ENCODE assay signal across 8 cellular contexts in genomic region chr11:107457558-107458271, GRCh38. TPM values are rescaled to one million over a fixed set of nuclear protein-coding genes. Genes with fewer than 3 reads are reported as not detected.
DNase-seq lines count a peak whose midpoint lies in the region; ATAC-seq, FAIRE-seq and TF ChIP-seq lines count a peak whose summit lies in the region.

Gene CWF19L2 (minus strand): TSS chr11:107457825. CDS start chr11:107457816, 9 bp downstream.

- H3K36me3 ChIP-seq in HepG2 (replicated peaks in 1 of 2; ENCODE audit: control insufficient read depth in 1 of 2, insufficient read depth in 2 of 2, low read length in 2 of 2), result peaks cover 7 to 19% of the 10 kb centered on the region in 2 experiments; a peak in 4 of 5 replicates

- H4K20me1 ChIP-seq in HepG2 (ENCODE audit: insufficient read depth, low read length), result no peaks in the 10 kb centered on the region

- H3K9me3 ChIP-seq in HepG2 (ENCODE audit: low read length), result no peaks in the 10 kb centered on the region

- peak; percentile 17; the same call in 1 of the 2 replicates for TF ChIP-seq RAD21 in HepG2 (CRISPR knock-in tag; IDR thresholded peaks at IDR 0.05)

- WGBS in HepG2 (ENCODE audit: low lambda C conversion rate), result 1% methylated on average over 30 of the region's 30 CpGs

- peak; percentile 96 for FAIRE-seq in HepG2 (lab: Jason Lieb, UNC)

- 0 out of 2 replicates have a peak, but pooled peaks have one; percentile 25 for TF ChIP-seq CTCF in HepG2 (CRISPR knock-in tag; IDR thresholded peaks at IDR 0.05)

- H2AFZ ChIP-seq in HepG2 (ENCODE audit: low read length), result peak within 1 kb of the TSS; percentile 94

- no TSS peak for BruUV-seq in HepG2 (replicated peaks; lab: Mats Ljungman, UMichigan)

- TF ChIP-seq EP300 in HepG2 (IDR thresholded peaks at IDR 0.05; ENCODE audit: low read depth in 2 of 2, low read length in 2 of 2) (peak in 1 of 2 experiments; percentile 50; a peak in 1 of 4 replicates), HepG2 (CRISPR knock-in tag; IDR thresholded peaks at IDR 0.05; ENCODE audit: borderline replicate concordance) (no peak)

- peaks cover 17% of the 10 kb centered on the region for H3K4me1 ChIP-seq in HepG2 (ENCODE audit: insufficient read depth, low read length)

- H3K9ac ChIP-seq in HepG2 (ENCODE audit: insufficient read depth, low read depth, low read length), result peak within 1 kb of the TSS; percentile 86

- intact Hi-C loops in HepG2 (cut with micrococcal nuclease; ENCODE audit: unreplicated experiment), result loop anchor here (2.0 to 10.0 kb wide), 2 partner anchors 127 to 263 kb away; no protein-coding TSS in a partner anchor

- CTCF ChIA-PET in HepG2 (lab: Yijun Ruan, JAX; ENCODE audit: low intra/inter-chr PET ratio, low total read pairs), result no interaction called here

- peaks cover 21% of the 10 kb centered on the region for H3K79me2 ChIP-seq in HepG2 (ENCODE audit: insufficient read depth, low read length)

- peak within 1 kb of the TSS; percentile 85 to 94 (median 88) for H3K4me3 ChIP-seq in HepG2 (replicated peaks in 1 of 3; ENCODE audit: insufficient read depth in 1 of 3, low read depth in 2 of 3, low read length in 3 of 3)

- POLR2A ChIA-PET in HepG2 (lab: Yijun Ruan, JAX), result interaction anchor here (0.7 to 1.3 kb wide), 9 partner anchors 9 to 1381 kb away, joined by 3 to 10 read pairs (median 4); partner anchors contain the start of gene KBTBD3

- peak within 1 kb of the TSS; percentile 77 for H3K27ac ChIP-seq in HepG2 (ENCODE audit: extremely low read length, insufficient read depth, low read length)

- in situ Hi-C loops in HepG2 (cut with HindIII; ENCODE audit: extremely low pct_ligation_motif_present, low pct_unique_long_range_greater_than_20kb), result no loop called here

- peak; percentile 99 for ATAC-seq in GM19372 (IDR thresholded peaks at IDR 0.05; ENCODE audit: low read depth, unreplicated experiment)
- ATAC-seq in HG03558 (IDR thresholded peaks at IDR 0.05; ENCODE audit: extremely low read depth, unreplicated experiment), result peak; percentile 93
- peak; percentile 99 for ATAC-seq in HepG2

- peak within 1 kb of the TSS; percentile 89 for H3K4me2 ChIP-seq in HepG2 (ENCODE audit: low read depth, low read length)

- TF ChIP-seq POLR2A in HepG2 (IDR thresholded peaks at IDR 0.05; ENCODE audit: insufficient read depth in 1 of 2, low read depth in 2 of 2, low read length in 2 of 2), result peak; percentile 72 to 74

- DNase-seq in C1 segment of cervical spinal cord (lab: John Stamatoyannopoulos, UW), result peak; percentile 18 to 91 (median 81)
- DNase-seq in NCI-H748 treated with DMSO at 0.1 percent for 48 hours (lab: John Stamatoyannopoulos, UW), result peak; percentile 79
- peak; percentile 56 to 88 for DNase-seq in activated CD4-positive, alpha-beta T cell treated with anti-CD3 and anti-CD28 coated beads, Interleukin-2, amount 50 U/mL, for 24 hours (ENCODE audit: low read depth in 1 of 2, low spot score in 1 of 2)
- peak; percentile 96 for DNase-seq in dermis blood vessel endothelial cell
- DNase-seq in HepG2 (ENCODE audit: low spot score), result peak; percentile 96
- peak; percentile 84 for DNase-seq in stimulated activated CD4-positive, alpha-beta T cell treated with anti-CD3 and anti-CD28 coated beads, Interleukin-4, amount 100 ng/mL, for 1 hour

- no peaks in the 10 kb centered on the region; a peak in 1 of 5 replicates for H3K27me3 ChIP-seq in HepG2 (ENCODE audit: control insufficient read depth in 1 of 2, insufficient read depth in 2 of 2, low read length in 2 of 2)

TF ChIP-seq in HepG2, 621 proteins besides CTCF, POLR2A, EP300 and RAD21 (continues in another document):
- peak; percentile 96 for TF ChIP-seq POLR2AphosphoS5 (IDR thresholded peaks at IDR 0.05; ENCODE audit: low read depth, low read length)
- no peak for TF ChIP-seq HIVEP1 (CRISPR knock-in tag; IDR thresholded peaks at IDR 0.05)
- TF ChIP-seq POLR2G (IDR thresholded peaks at IDR 0.05; ENCODE audit: low read depth, low read length), result peak; percentile 90
- TF ChIP-seq MEF2D (CRISPR knock-in tag; IDR thresholded peaks at IDR 0.05), result peak; percentile 34; the same call in 1 of the 2 replicates
- TF ChIP-seq TARDBP (CRISPR knock-in tag; IDR thresholded peaks at IDR 0.05), result peak; percentile 31; the same call in 1 of the 2 replicates
- TF ChIP-seq GMEB1 (CRISPR knock-in tag; IDR thresholded peaks at IDR 0.05; ENCODE audit: borderline replicate concordance), result peak; percentile 37; the same call in 1 of the 2 replicates
- peak; percentile 94 for TF ChIP-seq KMT2A (CRISPR knock-in tag; IDR thresholded peaks at IDR 0.05)
- 0 out of 2 replicates have a peak, but pooled peaks have one; percentile 32 for TF ChIP-seq MIER3 (CRISPR knock-in tag; IDR thresholded peaks at IDR 0.05; ENCODE audit: borderline replicate concordance)
- 0 out of 2 replicates have a peak, but pooled peaks have one; percentile 14 for TF ChIP-seq ZNF710 (CRISPR knock-in tag; IDR thresholded peaks at IDR 0.05; ENCODE audit: borderline replicate concordance)
- peak; percentile 69; the same call in 1 of the 2 replicates for TF ChIP-seq ZFP1 (CRISPR knock-in tag; IDR thresholded peaks at IDR 0.05)
- TF ChIP-seq ZNF670 (CRISPR knock-in tag; IDR thresholded peaks at IDR 0.05; ENCODE audit: borderline replicate concordance), result peak; percentile 66; the same call in 1 of the 2 replicates
- no peak for TF ChIP-seq ZNF484 (CRISPR knock-in tag; IDR thresholded peaks at IDR 0.05; ENCODE audit: borderline replicate concordance, low read depth)
- no peak for TF ChIP-seq TCF7L2 (IDR thresholded peaks at IDR 0.05; ENCODE audit: low read depth, low read length)
- TF ChIP-seq RFX1 (IDR thresholded peaks at IDR 0.05), result no peak
- peak; percentile 50; the same call in 1 of the 2 replicates for TF ChIP-seq ZNF350 (CRISPR knock-in tag; IDR thresholded peaks at IDR 0.05; ENCODE audit: borderline replicate concordance, low read depth)
- TF ChIP-seq DDIT3 (CRISPR knock-in tag; IDR thresholded peaks at IDR 0.05), result no peak
- peak; percentile 97 for TF ChIP-seq KDM5A (IDR thresholded peaks at IDR 0.05; ENCODE audit: borderline replicate concordance, low read length)
- peak; percentile 60; the same call in 1 of the 2 replicates for TF ChIP-seq ELF3 (CRISPR knock-in tag; IDR thresholded peaks at IDR 0.05)
- peak; percentile 15; the same call in 1 of the 2 replicates for TF ChIP-seq SIX4 (CRISPR knock-in tag; IDR thresholded peaks at IDR 0.05)

RNA-seq across cellular contexts. Expression of gene CWF19L2, which starts in this region (rescaled TPM):
- 12.4 and 16.0 TPM in 2 replicates for total RNA-seq in dermis blood vessel endothelial cell
- total RNA-seq in HepG2 (2016; rRNA removed; fragmentation: Illumina TruSeq; extraction: Trizol), result 18.6 and 24.5 TPM in 2 replicates
- 6.6 and 7.8 TPM in 2 replicates for total RNA-seq in HepG2 (2016; cell fraction: cytosol; rRNA removed; fragmentation: Illumina TruSeq; extraction: Trizol; ENCODE audit: low read depth)
- 19.0 and 24.9 TPM in 2 replicates for total RNA-seq in HepG2 (2016; cell fraction: insoluble cytoplasmic fraction; rRNA removed; fragmentation: Illumina TruSeq; extraction: Trizol)
- 5.0 and 5.3 TPM in 2 replicates for total RNA-seq in HepG2 (2016; cell fraction: membrane; rRNA removed; fragmentation: Illumina TruSeq; extraction: Trizol)
- total RNA-seq in HepG2 (2016; cell fraction: nucleus; rRNA removed; fragmentation: Illumina TruSeq; extraction: Trizol), result 42.2 and 43.1 TPM in 2 replicates
- polyA plus RNA-seq in HepG2 (2011; rRNA removed), result 1.3 and 2.2 TPM in 2 replicates
- polyA plus RNA-seq in HepG2 (2011; cell fraction: cytosol; rRNA removed), result 0.58 and 0.88 TPM in 2 replicates
- polyA plus RNA-seq in HepG2 (2011; cell fraction: nucleus; rRNA removed), result 1.2 and 1.4 TPM in 2 replicates
- 3.5 and 5.6 TPM in 2 replicates for polyA plus RNA-seq in HepG2 (2012)
- polyA plus RNA-seq in HepG2 (2016; cell fraction: cytosol; fragmentation: Illumina TruSeq; extraction: Trizol; ENCODE audit: low read depth), result 0.40 and 0.61 TPM in 2 replicates
- polyA plus RNA-seq in HepG2 (2016; cell fraction: insoluble cytoplasmic fraction; fragmentation: Illumina TruSeq; extraction: Trizol; ENCODE audit: low read depth), result 13.1 and 14.7 TPM in 2 replicates
- polyA plus RNA-seq in HepG2 (2016; cell fraction: membrane; fragmentation: Illumina TruSeq; extraction: Trizol; ENCODE audit: low read depth), result 1.3 and 1.4 TPM in 2 replicates
- polyA plus RNA-seq in HepG2 (2016; cell fraction: nucleus; fragmentation: Illumina TruSeq; extraction: Trizol; ENCODE audit: insufficient read depth, low read depth), result 6.3 and 7.3 TPM in 2 replicates
- 2.4 and 2.8 TPM in 2 replicates for polyA minus RNA-seq in HepG2 (2011; rRNA and poly(A)+ RNA removed; ENCODE audit: low replicate concordance)
- polyA minus RNA-seq in HepG2 (2011; cell fraction: cytosol; rRNA and poly(A)+ RNA removed), result 2.4 and 3.1 TPM in 2 replicates
- polyA minus RNA-seq in HepG2 (2011; cell fraction: nucleus; rRNA and poly(A)+ RNA removed), result 35.3 and 37.0 TPM in 2 replicates

Comparison
In these comparisons a context has a peak if more than half of its experiments do, and no peak if none do; other contexts are left out.
1. Peak in every context shown above with its lines: DNase-seq, ATAC-seq, H3K4me3 ChIP-seq and H3K27ac ChIP-seq.